Comparison of ENCODE assay signal across 25 cellular contexts in the genomic region with DNA sequence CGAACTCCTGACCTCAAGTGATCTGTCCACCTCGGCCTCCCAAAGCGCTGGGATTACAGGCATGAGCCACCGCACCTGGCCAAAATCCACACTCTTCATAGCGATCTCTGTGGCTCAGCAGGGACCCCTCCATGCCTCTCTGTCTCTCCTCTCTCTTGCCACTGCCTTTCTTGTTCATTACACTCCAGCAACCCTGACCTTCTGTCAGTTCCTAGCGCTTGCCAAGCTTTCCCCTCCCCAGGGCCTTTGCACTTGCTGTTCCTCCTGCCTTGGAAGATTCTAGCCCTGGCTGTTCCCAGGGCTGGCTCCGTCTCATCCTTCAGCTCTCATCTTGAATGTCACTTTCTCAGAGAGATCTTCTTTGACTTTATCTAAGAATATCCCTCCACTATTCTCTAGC. TPM values are rescaled to one million over a fixed set of nuclear protein-coding genes. Genes with fewer than 3 reads are reported as not detected.
A peak's percentile ranks its signal among the peaks of the same experiment; 100 is the strongest.
DNase-seq lines count a peak whose midpoint lies in the region; ATAC-seq, FAIRE-seq and TF ChIP-seq lines count a peak whose summit lies in the region.
"Had no signal": no experiment of that assay in that cellular context is flagged by ENCODE, and none has a peak within 500 bp of the region (broad histone marks: within the 10 kb centered on the region; RNA-seq: fewer than 3 reads in every experiment).

No MANE protein-coding gene starts in this region.

- no peaks in the 10 kb centered on the region for H3K27me3 ChIP-seq in astrocyte (ENCODE audit: insufficient read depth, low read length)
- H3K27me3 ChIP-seq in keratinocyte (ENCODE audit: control insufficient read depth, extremely low read depth, insufficient read depth, low read length), result no peaks in the 10 kb centered on the region
- no peaks in the 10 kb centered on the region for H3K27me3 ChIP-seq in suprapubic skin

- H3K27ac ChIP-seq in astrocyte (ENCODE audit: low read depth, low read length), result no peak overlapping the region
- peak overlapping the region; percentile 72 for H3K27ac ChIP-seq in keratinocyte (ENCODE audit: control insufficient read depth, insufficient read depth, low read length)
- H3K27ac ChIP-seq in suprapubic skin, result peak overlapping the region; percentile 45
- H3K27ac ChIP-seq: C4-2B, PC-9 had no signal

- no peak for TF ChIP-seq EP300 in suprapubic skin (IDR thresholded peaks at IDR 0.05)

- ATAC-seq in natural killer cell (no peak), HG03469 (IDR thresholded peaks at IDR 0.05; ENCODE audit: unreplicated experiment) (no peak)
- ATAC-seq: GM12878, HepG2 had no signal

- H3K4me2 ChIP-seq in astrocyte (ENCODE audit: low read length), result peak overlapping the region; percentile 76
- peak overlapping the region; percentile 78 for H3K4me2 ChIP-seq in keratinocyte (ENCODE audit: control insufficient read depth, extremely low read depth, insufficient read depth, low read depth, low read length)
- H3K4me2 ChIP-seq: PC-9 had no signal

- peaks cover 3% of the 10 kb centered on the region for H3K27me3 Mint-ChIP-seq in HFFc6 (ENCODE audit: insufficient read depth)
- H3K27me3 Mint-ChIP-seq in astrocyte (ENCODE audit: low read depth, unreplicated experiment), result peaks cover 17% of the 10 kb centered on the region
- H3K27me3 Mint-ChIP-seq in natural killer cell (ENCODE audit: low read depth in 2 of 2), result peaks cover 4 to 14% of the 10 kb centered on the region in 2 donors

- peaks cover 3% of the 10 kb centered on the region for H3K9me1 ChIP-seq in keratinocyte (ENCODE audit: control insufficient read depth, extremely low read depth, insufficient read depth, low read length)

- H3K36me3 ChIP-seq in astrocyte (ENCODE audit: insufficient read depth, low read length) (no peaks in the 10 kb centered on the region), keratinocyte (ENCODE audit: control insufficient read depth in 2 of 2, extremely low read depth in 1 of 2, insufficient read depth in 2 of 2, low read length in 2 of 2) (no peaks in the 10 kb centered on the region), suprapubic skin (no peaks in the 10 kb centered on the region)
- H3K36me3 ChIP-seq: HAP-1 had no signal

- H3K4me1 Mint-ChIP-seq in HFFc6 (ENCODE audit: low read depth) (peaks cover 28% of the 10 kb centered on the region), astrocyte (ENCODE audit: low read depth, unreplicated experiment) (peaks cover 17% of the 10 kb centered on the region), natural killer cell (no peaks in the 10 kb centered on the region)

- H2AFZ ChIP-seq in astrocyte (ENCODE audit: low read depth, low read length) (no peak overlapping the region), keratinocyte (ENCODE audit: control insufficient read depth, low read length) (no peak overlapping the region)
- H2AFZ ChIP-seq: PC-9 had no signal

- TF ChIP-seq CTCF in HFFc6 (IDR thresholded peaks at IDR 0.05) (no peak), astrocyte (IDR thresholded peaks at IDR 0.05; ENCODE audit: insufficient read depth, low read depth, low read length) (no peak), keratinocyte (optimal IDR thresholded peaks at IDR 0.05 in 1 of 3, IDR thresholded peaks at IDR 0.05 in 1 of 3, conservative IDR thresholded peaks at IDR 0.05 in 1 of 3; ENCODE audit: extremely low read depth in 1 of 3, insufficient read depth in 2 of 3, low read length in 3 of 3) (no peak), suprapubic skin (IDR thresholded peaks at IDR 0.05) (no peak), natural killer cell (IDR thresholded peaks at IDR 0.05) (no peak)

- H3K27ac Mint-ChIP-seq in HFFc6 (peak overlapping the region; percentile 30; the same call in 1 of the 2 replicates), astrocyte (ENCODE audit: unreplicated experiment) (no peak overlapping the region), natural killer cell (no peak overlapping the region)

- WGBS in suprapubic skin, result 92% methylated on average over 7 of the region's 7 CpGs

- H3K9ac ChIP-seq in astrocyte (ENCODE audit: low read length), result no peak overlapping the region
- H3K9ac ChIP-seq in keratinocyte (ENCODE audit: control insufficient read depth, extremely low read depth, insufficient read depth, low read length), result no peak overlapping the region

- FAIRE-seq in astrocyte (lab: Jason Lieb, UNC) (no peak), keratinocyte (lab: Jason Lieb, UNC) (no peak)
- FAIRE-seq: GM12878, HepG2 had no signal

- DNase-seq in HFFc6 (no peak), astrocyte (ENCODE audit: low read depth) (no peak), keratinocyte (ENCODE audit: low read depth, low spot score) (no peak), suprapubic skin (ENCODE audit: low spot score in 2 of 2) (no peak), natural killer cell (no peak), activated gamma-delta T cell treated with Interleukin-2 at 50 U/mL for 16 hours (no peak)
- DNase-seq: CD8-positive, alpha-beta memory T cell; DMS 273 treated with DMSO at 0.1 percent for 48 hours; DMS79; GDM1; GOT3; Kasumi-1; NCI-H1105 treated with DMSO at 0.1 percent for 48 hours; NCI-H146; NCI-H1930; NCI-H526; PC-9; RPMI8226; SHP77 had no signal

- H3K4me3 Mint-ChIP-seq in HFFc6, result no peak overlapping the region
- H3K4me3 Mint-ChIP-seq in astrocyte (ENCODE audit: unreplicated experiment), result no peak overlapping the region
- no peak overlapping the region for H3K4me3 Mint-ChIP-seq in natural killer cell
- H3K4me3 Mint-ChIP-seq: CD8-positive, alpha-beta memory T cell had no signal

- H3K9me3 Mint-ChIP-seq in HFFc6 (no peaks in the 10 kb centered on the region), astrocyte (ENCODE audit: unreplicated experiment) (no peaks in the 10 kb centered on the region), natural killer cell (no peaks in the 10 kb centered on the region)
- H3K9me3 Mint-ChIP-seq: CD8-positive, alpha-beta memory T cell had no signal

- dilution Hi-C loops in keratinocyte (cut with MboI; ENCODE audit: extremely low pct_ligation_motif_present, low sequenced_read_pairs), result no loop called here

- H3K4me3 ChIP-seq in astrocyte (ENCODE audit: insufficient read depth, low read depth, low read length) (no peak overlapping the region), keratinocyte (ENCODE audit: control insufficient read depth in 2 of 3, extremely low read depth in 1 of 3, insufficient read depth in 2 of 3, low read depth in 1 of 3, low read length in 3 of 3) (no peak overlapping the region), suprapubic skin (no peak overlapping the region)
- H3K4me3 ChIP-seq: GM12878, HAP-1, PC-9 had no signal

- H3K36me3 Mint-ChIP-seq in HFFc6 (ENCODE audit: low read depth) (peaks cover 6% of the 10 kb centered on the region), astrocyte (ENCODE audit: low read depth, unreplicated experiment) (no peaks in the 10 kb centered on the region), natural killer cell (no peaks in the 10 kb centered on the region)
- H3K36me3 Mint-ChIP-seq: CD8-positive, alpha-beta memory T cell had no signal

- H3K79me2 ChIP-seq in astrocyte (ENCODE audit: insufficient read depth, low read length) (no peaks in the 10 kb centered on the region), keratinocyte (ENCODE audit: control insufficient read depth, insufficient read depth, low read length) (peaks cover 33% of the 10 kb centered on the region)

- intact Hi-C loops in natural killer cell (cut with micrococcal nuclease), result no loop called here

- no peaks in the 10 kb centered on the region for H4K20me1 ChIP-seq in astrocyte (ENCODE audit: insufficient read depth, low read length)
- no peaks in the 10 kb centered on the region for H4K20me1 ChIP-seq in keratinocyte (ENCODE audit: control insufficient read depth, extremely low read depth, insufficient read depth, low read length)

- H3K4me1 ChIP-seq in astrocyte (ENCODE audit: insufficient read depth, low read length) (peaks cover 18% of the 10 kb centered on the region), keratinocyte (ENCODE audit: control insufficient read depth, extremely low read depth, insufficient read depth, low read length) (peaks cover 47% of the 10 kb centered on the region), suprapubic skin (peaks cover 29% of the 10 kb centered on the region)
- H3K4me1 ChIP-seq: HAP-1 had no signal

- H3K9me3 ChIP-seq in astrocyte (ENCODE audit: insufficient read depth, low read depth, low read length) (no peaks in the 10 kb centered on the region), keratinocyte (ENCODE audit: control insufficient read depth, low read depth, low read length) (no peaks in the 10 kb centered on the region), suprapubic skin (no peaks in the 10 kb centered on the region)
- H3K9me3 ChIP-seq: HAP-1 had no signal

- TF ChIP-seq POLR2A in suprapubic skin (IDR thresholded peaks at IDR 0.05), result no peak

RNA-seq across cellular contexts. Expression of gene MAP1LC3B2, which starts 39.0 kb away (rescaled TPM):
- total RNA-seq in HFFc6 (2021; fragmentation: NEBNext Ultra II Directional; extraction: Animal tissue kit (Norgen Biotek cat#: 25700)), result 1 to 10 TPM; 1.7 to 3.7 (median 2.9) TPM
- 5.2 and 5.8 TPM in 2 replicates for total RNA-seq in astrocyte
- 2.7 to 6.0 TPM (median 4.3 TPM) in 3 replicates for polyA plus RNA-seq in keratinocyte
- 45.2 TPM for polyA plus RNA-seq in keratinocyte (2011; ENCODE audit: low read depth)
- 4.5 and 5.5 TPM in 2 replicates for polyA plus RNA-seq in keratinocyte (2011; cell fraction: cytosol; rRNA removed)
- polyA plus RNA-seq in keratinocyte (2011; cell fraction: nucleus; rRNA removed), result 6.7 and 7.2 TPM in 2 replicates
- 4.1 and 20.6 TPM in 2 replicates for polyA plus RNA-seq in keratinocyte (2012; ENCODE audit: low replicate concordance)
- 1.5 to 9.2 TPM (median 3.1 TPM) in 3 replicates for polyA minus RNA-seq in keratinocyte
- not detected for polyA minus RNA-seq in keratinocyte (2011; cell fraction: cytosol; rRNA and poly(A)+ RNA removed)
- 3.3 TPM in 1 of 2 replicates, not detected in the other for polyA minus RNA-seq in keratinocyte (2011; cell fraction: nucleus; rRNA and poly(A)+ RNA removed)
- 10 to 100 TPM in 1 of 4 donors, 1 to 10 TPM in 2, not detected in 1; 3.5 to 13.9 (median 5.6) TPM for total RNA-seq in suprapubic skin
- 1 to 10 TPM; 1.5 to 3.7 (median 3.3) TPM for total RNA-seq in natural killer cell
- total RNA-seq: GM12878, SK-MEL-5 had no signal
